Comparison of ENCODE assay signal across 7 cellular contexts in the genomic region with DNA sequence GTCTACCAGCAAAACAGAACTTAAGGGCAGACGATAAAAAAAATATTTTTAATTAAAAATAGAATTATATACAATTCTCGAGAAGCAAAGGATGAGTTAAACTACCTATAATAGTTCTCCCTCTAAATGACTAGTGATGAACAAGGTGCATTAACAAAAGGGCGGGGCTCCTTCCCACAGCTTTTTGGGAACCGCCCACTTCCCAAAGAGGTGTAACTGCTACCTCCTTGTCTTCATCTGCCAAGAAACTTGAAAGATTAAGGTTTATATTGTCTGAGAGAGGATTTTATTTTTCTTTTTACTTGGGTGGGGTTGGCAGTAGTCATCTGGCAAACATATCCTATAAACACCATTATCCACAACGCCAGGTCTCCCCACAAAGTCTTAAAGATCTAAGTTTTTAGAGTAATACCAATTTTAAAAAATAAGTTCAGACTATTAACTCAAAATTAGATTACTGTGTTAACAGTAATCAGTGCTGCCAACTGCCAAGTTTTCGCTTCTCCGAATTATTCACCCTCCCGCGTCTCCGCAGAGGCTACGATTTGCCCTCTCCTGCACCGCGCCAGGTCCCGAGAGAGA. TPM values are rescaled to one million over a fixed set of nuclear protein-coding genes. Genes with fewer than 3 reads are reported as not detected.
A peak's percentile ranks its signal among the peaks of the same experiment; 100 is the strongest.
DNase-seq lines count a peak whose midpoint lies in the region; ATAC-seq and TF ChIP-seq lines count a peak whose summit lies in the region.

No MANE protein-coding gene starts in this region.

- H3K27me3 Mint-ChIP-seq in MCF 10A (ENCODE audit: insufficient read depth, unreplicated experiment) = no peaks in the 10 kb centered on the region
- H3K27me3 Mint-ChIP-seq in stimulated activated naive CD8-positive, alpha-beta T cell treated with anti-CD3 and anti-CD28 coated beads, Interleukin-15, Interleukin-2, amounts not matched to agents 100 ng/mL and 50 ng/mL, for 24 hours = no peaks in the 10 kb centered on the region

- no TSS peak for BruUV-seq in MCF 10A (replicated peaks; lab: Mats Ljungman, UMichigan)

- intact Hi-C loops in MCF 10A (cut with micrococcal nuclease) = no loop called here

- POLR2A ChIA-PET in MCF 10A (lab: Yijun Ruan, JAX) = interaction anchor here (1.3 to 4.6 kb wide), 5 partner anchors 9 to 33 kb away, joined by 3 to 33 read pairs (median 12); partner anchors contain the start of gene BRMS1L

- peak overlapping the region; percentile 95 for H3K4me3 Mint-ChIP-seq in MCF 10A (ENCODE audit: unreplicated experiment)
- peak overlapping the region; percentile 96 for H3K4me3 Mint-ChIP-seq in stimulated activated naive CD8-positive, alpha-beta T cell treated with anti-CD3 and anti-CD28 coated beads, Interleukin-15, Interleukin-2, amounts not matched to agents 100 ng/mL and 50 ng/mL, for 24 hours

- TF ChIP-seq CTCF in GM12864 (IDR thresholded peaks at IDR 0.05; ENCODE audit: low read depth, low read length, missing control alignments) (no peak), MCF 10A (IDR thresholded peaks at IDR 0.05; ENCODE audit: unreplicated experiment) (no peak)

- no peaks in the 10 kb centered on the region for H3K27me3 ChIP-seq in layer of hippocampus (ENCODE audit: control insufficient read depth, insufficient read depth, low read length)

- ATAC-seq in HG02885 (IDR thresholded peaks at IDR 0.05; ENCODE audit: poor library complexity, unreplicated experiment) = no peak

- peak overlapping the region; percentile 71 for H3K4me3 ChIP-seq in GM12864 (ENCODE audit: low read depth, low read length)

- DNase-seq in GM12864 (ENCODE audit: low read depth) (peak; percentile 12), NCI-H69 (lab: John Stamatoyannopoulos, UW) (peak; percentile 73), MCF 10A (ENCODE audit: unreplicated experiment) (peak; percentile 74)
- no peak for DNase-seq in stimulated activated naive CD4-positive, alpha-beta T cell treated with Interleukin-2 at 50 U/mL for 16 hours (lab: John Stamatoyannopoulos, UW)

- H3K27ac Mint-ChIP-seq in MCF 10A (ENCODE audit: low read depth, unreplicated experiment) = peak overlapping the region; percentile 7
- H3K27ac Mint-ChIP-seq in stimulated activated naive CD8-positive, alpha-beta T cell treated with anti-CD3 and anti-CD28 coated beads, Interleukin-15, Interleukin-2, amounts not matched to agents 100 ng/mL and 50 ng/mL, for 24 hours = peak overlapping the region; percentile 88

- no peaks in the 10 kb centered on the region for H3K9me3 Mint-ChIP-seq in MCF 10A (ENCODE audit: unreplicated experiment)
- H3K9me3 Mint-ChIP-seq in stimulated activated naive CD8-positive, alpha-beta T cell treated with anti-CD3 and anti-CD28 coated beads, Interleukin-15, Interleukin-2, amounts not matched to agents 100 ng/mL and 50 ng/mL, for 24 hours = no peaks in the 10 kb centered on the region

- H3K36me3 Mint-ChIP-seq in MCF 10A (ENCODE audit: insufficient read depth, unreplicated experiment) = peaks cover 7% of the 10 kb centered on the region
- peaks cover 6% of the 10 kb centered on the region for H3K36me3 Mint-ChIP-seq in stimulated activated naive CD8-positive, alpha-beta T cell treated with anti-CD3 and anti-CD28 coated beads, Interleukin-15, Interleukin-2, amounts not matched to agents 100 ng/mL and 50 ng/mL, for 24 hours (ENCODE audit: low read depth)

- peak overlapping the region; percentile 78 for H3K27ac ChIP-seq in layer of hippocampus (ENCODE audit: low read depth, low read length)

- CTCF ChIA-PET in MCF 10A (lab: Yijun Ruan, JAX) = interaction anchor here (0.7 to 5.1 kb wide), 4 partner anchors 9 to 26 kb away, joined by 3 to 33 read pairs (median 16); no protein-coding TSS in a partner anchor

- H3K4me1 Mint-ChIP-seq in MCF 10A (ENCODE audit: insufficient read depth, unreplicated experiment) = peaks cover 11% of the 10 kb centered on the region
- H3K4me1 Mint-ChIP-seq in stimulated activated naive CD8-positive, alpha-beta T cell treated with anti-CD3 and anti-CD28 coated beads, Interleukin-15, Interleukin-2, amounts not matched to agents 100 ng/mL and 50 ng/mL, for 24 hours (ENCODE audit: low read depth) = peaks cover 34% of the 10 kb centered on the region

RNA-seq across cellular contexts. Expression of gene RALGAPA1, which starts 0.9 kb away (rescaled TPM):
- total RNA-seq in MCF 10A (2022) = 46.9 and 52.3 TPM in 2 replicates

RNA-seq across cellular contexts. Expression of gene BRMS1L, which starts 18.0 kb away (rescaled TPM):
- total RNA-seq in MCF 10A (2022) = 7.8 and 10.8 TPM in 2 replicates
